In genomic region chr9:34491596-34491995, GRCh38 we compare ENCODE assay signal across 19 cellular contexts. TPM values are rescaled to one million over a fixed set of nuclear protein-coding genes. Genes with fewer than 3 reads are reported as not detected.
"Had no signal": no experiment of that assay in that cellular context is flagged by ENCODE, and none has a peak within 500 bp of the region (broad histone marks: within the 10 kb centered on the region; RNA-seq: fewer than 3 reads in every experiment).

No MANE protein-coding gene starts in this region.

- H3K4me2 ChIP-seq: KMS-11 had no signal

- H3K36me3 ChIP-seq: SJSA1 had no signal

- H3K9ac ChIP-seq: KMS-11 had no signal

- H3K27ac ChIP-seq: KMS-11, SJSA1, SK-N-MC had no signal

- H3K27me3 ChIP-seq: SJSA1 had no signal

- H3K4me3 ChIP-seq: SJSA1, SK-N-MC had no signal

- H3K4me1 ChIP-seq: SJSA1 had no signal

- H3K9me3 ChIP-seq: SJSA1 had no signal

- DNase-seq: MV-4-11, NCI-H1048, NCI-H1105, NCI-H1436 treated with DMSO at 0.1 percent for 48 hours, NCI-H1694, NCI-H187 treated with DMSO at 0.1 percent for 48 hours, NCI-H2029 treated with DMSO at 0.1 percent for 48 hours, NCI-H2171 treated with DMSO at 0.1 percent for 48 hours, NCI-H345, NCI-H446 treated with DMSO at 0.1 percent for 48 hours, NCI-H510A treated with DMSO at 0.1 percent for 48 hours, Right ventricle myocardium superior, RPMI8226, SIG-M5 had no signal

RNA-seq across cellular contexts. Expression of gene ENHO, which starts 31.2 kb away (rescaled TPM):
- total RNA-seq: SJSA1 had no signal

RNA-seq across cellular contexts. Expression of gene DNAI1, which starts 33.0 kb away (rescaled TPM):
- total RNA-seq: HT-29, M059J, Right ventricle myocardium superior, SJSA1 had no signal
